In genomic region chr17:1486802-1487695, GRCh38 we compare ENCODE assay signal across 8 cellular contexts. TPM values are rescaled to one million over a fixed set of nuclear protein-coding genes. Genes with fewer than 3 reads are reported as not detected.
A peak's percentile ranks its signal among the peaks of the same experiment; 100 is the strongest.
DNase-seq lines count a peak whose midpoint lies in the region; ATAC-seq and TF ChIP-seq lines count a peak whose summit lies in the region.

No MANE protein-coding gene starts in this region.

- no peak for TF ChIP-seq POLR2A in ovary (IDR thresholded peaks at IDR 0.05)

- no peak for TF ChIP-seq EP300 in ovary (IDR thresholded peaks at IDR 0.05)

- no peaks in the 10 kb centered on the region for H3K27me3 ChIP-seq in ovary
- H3K27me3 ChIP-seq in tibial artery = no peaks in the 10 kb centered on the region

- TF ChIP-seq CTCF in fibroblast of villous mesenchyme (IDR thresholded peaks at IDR 0.05; ENCODE audit: insufficient read depth, low read depth, low read length) (peak; percentile 5), ovary (IDR thresholded peaks at IDR 0.05) (no peak), tibial artery (IDR thresholded peaks at IDR 0.05) (no peak)

- no peaks in the 10 kb centered on the region for H3K9me3 ChIP-seq in ES-I3 (ENCODE audit: control insufficient read depth, insufficient read depth, low read length)
- H3K9me3 ChIP-seq in ovary = no peaks in the 10 kb centered on the region
- no peaks in the 10 kb centered on the region for H3K9me3 ChIP-seq in tibial artery

- peak; percentile 82 for DNase-seq in NCI-H748 (lab: John Stamatoyannopoulos, UW; ENCODE audit: unreplicated experiment)
- DNase-seq in activated T-helper 1 cell treated with anti-CD3 and anti-CD28 coated beads, Interleukin-2, amount 50 U/mL, for 16 hours (ENCODE audit: low read depth in 1 of 2, low spot score in 1 of 2) = peak; percentile 65 to 70
- peak; percentile 79 for DNase-seq in fibroblast of villous mesenchyme (ENCODE audit: low read depth)
- DNase-seq in ovary = peak; percentile 69 to 80 (median 77)
- DNase-seq in tibial artery = peak; percentile 87 to 96

- H3K9ac ChIP-seq in ES-I3 (ENCODE audit: low read depth, low read length) = peak overlapping the region; percentile 76

- peak overlapping the region; percentile 23 to 88 for H3K27ac ChIP-seq in ovary
- peak overlapping the region; percentile 99 for H3K27ac ChIP-seq in tibial artery

- intact Hi-C loops in ovary (cut with DNase I) (no loop called here), tibial artery (cut with DNase I; ENCODE audit: low total_unique reads) (no loop called here)

- H3K36me3 ChIP-seq in ES-I3 (ENCODE audit: insufficient read depth, low read length) = no peaks in the 10 kb centered on the region; the same call in none of the 2 replicates
- H3K36me3 ChIP-seq in ovary = no peaks in the 10 kb centered on the region
- H3K36me3 ChIP-seq in tibial artery = peaks cover 8 to 21% (median 20%) of the 10 kb centered on the region in 3 donors

- 29 to 41% (median 29%) methylated on average over 54 to 74 of the region's 74 CpGs for WGBS in ovary, 3 donors

- peaks cover 16% of the 10 kb centered on the region; the same call in 1 of the 2 replicates for H3K4me1 ChIP-seq in ES-I3 (ENCODE audit: insufficient read depth, low read length)
- H3K4me1 ChIP-seq in ovary (ENCODE audit: insufficient read depth) = peaks cover 10% of the 10 kb centered on the region
- peaks cover under 1 to 78% (median 67%) of the 10 kb centered on the region in 4 donors for H3K4me1 ChIP-seq in tibial artery

- H3K4me3 ChIP-seq in fibroblast of villous mesenchyme (ENCODE audit: low read depth, low read length) = peak overlapping the region; percentile 39
- H3K4me3 ChIP-seq in ovary = peak overlapping the region; percentile 50
- peak overlapping the region; percentile 84 to 87 for H3K4me3 ChIP-seq in tibial artery

- ATAC-seq in HG02571 (IDR thresholded peaks at IDR 0.05; ENCODE audit: unreplicated experiment) = no peak
- ATAC-seq in GM18870 (IDR thresholded peaks at IDR 0.05; ENCODE audit: unreplicated experiment) = no peak

RNA-seq across cellular contexts. Expression of gene MYO1C, which starts 5.4 kb away (rescaled TPM):
- 227 and 267 TPM in 2 replicates for total RNA-seq in fibroblast of villous mesenchyme
- total RNA-seq in ovary = 100 to 1,000 TPM in 5 of 7 donors, 10 to 100 TPM in 2; 41.8 to 140 (median 106) TPM
- 10 to 100 TPM; 49.4 to 72.2 TPM for polyA plus RNA-seq in ovary

RNA-seq across cellular contexts. Expression of gene INPP5K, which starts 29.4 kb away (rescaled TPM):
- total RNA-seq in fibroblast of villous mesenchyme (19.9 and 23.5 TPM in 2 replicates), ovary (10 to 100 TPM; 23.0 to 39.1 (median 28.3) TPM)
- polyA plus RNA-seq in ovary = 10 to 100 TPM; 27.7 to 33.8 TPM

RNA-seq across cellular contexts. Expression of gene CRK, which starts 31.0 kb away (rescaled TPM):
- total RNA-seq in fibroblast of villous mesenchyme = 99.5 and 149 TPM in 2 replicates
- total RNA-seq in ovary = 10 to 100 TPM; 40.0 to 60.6 (median 48.8) TPM
- polyA plus RNA-seq in ovary = 10 to 100 TPM; 31.7 to 41.4 TPM
